20 cellular contexts compared by ENCODE assay signal in the genomic region with DNA sequence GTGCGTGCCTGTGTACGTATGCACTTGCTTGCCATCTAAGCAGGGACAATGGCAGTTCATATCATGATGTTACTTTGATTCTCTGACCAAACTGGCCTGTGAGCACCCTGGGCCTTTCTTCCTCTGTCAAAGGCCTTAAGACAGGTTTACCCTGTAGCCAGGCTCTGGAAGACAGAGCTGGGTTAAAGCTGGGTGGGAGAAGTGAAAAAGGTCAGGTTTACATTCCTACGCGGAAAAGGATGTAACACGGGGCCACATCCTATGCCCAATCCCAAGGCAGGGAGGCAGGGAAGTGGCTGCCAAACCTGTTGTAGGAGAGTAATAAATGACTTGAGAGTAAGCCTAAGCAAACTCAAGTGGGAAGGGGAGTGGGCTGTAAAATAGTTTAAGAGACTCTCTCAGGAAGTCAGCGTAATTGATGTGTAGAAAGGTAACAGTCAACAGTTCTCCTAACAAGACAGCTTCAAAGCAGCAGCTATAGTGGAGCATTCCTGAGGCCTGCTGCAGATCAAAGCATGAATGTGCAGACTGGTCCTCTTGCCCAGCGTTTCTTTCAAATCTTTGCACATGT. TPM values are rescaled to one million over a fixed set of nuclear protein-coding genes. Genes with fewer than 3 reads are reported as not detected.
DNase-seq lines count a peak whose midpoint lies in the region; ATAC-seq, FAIRE-seq and TF ChIP-seq lines count a peak whose summit lies in the region.
"Had no signal": no experiment of that assay in that cellular context is flagged by ENCODE, and none has a peak within 500 bp of the region (broad histone marks: within the 10 kb centered on the region; RNA-seq: fewer than 3 reads in every experiment).

No MANE protein-coding gene starts in this region.

- H3K4me2 ChIP-seq in HepG2 (ENCODE audit: low read depth, low read length), result no peak overlapping the region
- H3K4me2 ChIP-seq: KMS-11 had no signal

- FAIRE-seq in HepG2 (lab: Jason Lieb, UNC), result no peak
- FAIRE-seq: HTR-8/SVneo, keratinocyte had no signal

- H3K4me1 ChIP-seq in HepG2 (ENCODE audit: insufficient read depth, low read length) (peaks cover 34% of the 10 kb centered on the region), right lobe of liver (peaks cover 0 to 5% (median 0%) of the 10 kb centered on the region in 4 donors)

- H3K27me3 Mint-ChIP-seq in mesothelial cell of epicardium (ENCODE audit: low read depth) (no peaks in the 10 kb centered on the region), HFFc6 (ENCODE audit: insufficient read depth) (no peaks in the 10 kb centered on the region; the same call in 1 of the 2 replicates)
- H3K27me3 Mint-ChIP-seq: activated B cell treated with CpG ODN at 0.5 μM for 24 hours had no signal

- H3K27me3 ChIP-seq in HepG2 (ENCODE audit: control insufficient read depth in 1 of 2, insufficient read depth in 2 of 2, low read length in 2 of 2) (0 out of 5 replicates have a peak, but pooled peaks cover 0 to 8% of the 10 kb centered on the region in 2 experiments), right lobe of liver (no peaks in the 10 kb centered on the region)
- H3K27me3 ChIP-seq: brain microvascular endothelial cell, tibial nerve had no signal

- H2AFZ ChIP-seq in HepG2 (ENCODE audit: low read length), result no peak overlapping the region

- H3K27ac ChIP-seq in HepG2 (ENCODE audit: extremely low read length, insufficient read depth, low read length), result no peak overlapping the region
- H3K27ac ChIP-seq in right lobe of liver, result no peak overlapping the region
- H3K27ac ChIP-seq: brain microvascular endothelial cell, KMS-11, tibial nerve had no signal

- 56% methylated on average over 5 of the region's 7 CpGs for WGBS in HepG2 (ENCODE audit: low lambda C conversion rate)
- 90% methylated on average over 5 of the region's 7 CpGs for WGBS in right lobe of liver (ENCODE audit: insufficient coverage, low coverage, low lambda C conversion rate, missing lambda C conversion rate)

- H3K9me3 ChIP-seq in HepG2 (ENCODE audit: low read length) (no peaks in the 10 kb centered on the region), right lobe of liver (no peaks in the 10 kb centered on the region)
- H3K9me3 ChIP-seq: tibial nerve had no signal

- TF ChIP-seq POLR2A in HepG2 (IDR thresholded peaks at IDR 0.05; ENCODE audit: insufficient read depth in 1 of 2, low read depth in 2 of 2, low read length in 2 of 2), result no peak
- no peak for TF ChIP-seq POLR2A in right lobe of liver (IDR thresholded peaks at IDR 0.05)

- ATAC-seq in HepG2 (peak; percentile 61), right lobe of liver (no peak), HG03460 (IDR thresholded peaks at IDR 0.05; ENCODE audit: unreplicated experiment) (no peak)

- H3K4me3 Mint-ChIP-seq in mesothelial cell of epicardium, result no peak overlapping the region
- no peak overlapping the region for H3K4me3 Mint-ChIP-seq in HFFc6
- H3K4me3 Mint-ChIP-seq: activated B cell treated with CpG ODN at 0.5 μM for 24 hours; activated CD8-positive, alpha-beta memory T cell treated with anti-CD3 and anti-CD28 coated beads, Interleukin-2, amount 10 ng/mL, durations not matched to agents 7 days and 5 days; CD8-positive, alpha-beta memory T cell had no signal

- POLR2A ChIA-PET in HepG2 (lab: Yijun Ruan, JAX), result interaction anchor here (1.4 kb wide), 1 partner anchor 266 kb away, joined by 5 read pairs; no protein-coding TSS in a partner anchor

- no peak overlapping the region for H3K9ac ChIP-seq in HepG2 (ENCODE audit: insufficient read depth, low read depth, low read length)
- H3K9ac ChIP-seq: KMS-11 had no signal

- intact Hi-C loops in HepG2 (cut with micrococcal nuclease; ENCODE audit: unreplicated experiment), result loop anchor here (1.0 to 5.0 kb wide), 2 partner anchors 206 to 266 kb away; a partner anchor contains a TSS
- intact Hi-C loops in right lobe of liver (cut with DNase I), result loop anchor here in 1 of 2 donors (10.0 kb wide), 1 partner anchor 264 kb away; no protein-coding TSS in a partner anchor

- peak overlapping the region; percentile 78 for H3K27ac Mint-ChIP-seq in mesothelial cell of epicardium
- H3K27ac Mint-ChIP-seq in HFFc6, result no peak overlapping the region
- H3K27ac Mint-ChIP-seq: activated B cell treated with CpG ODN at 0.5 μM for 24 hours; activated CD8-positive, alpha-beta memory T cell treated with anti-CD3 and anti-CD28 coated beads, Interleukin-2, amount 10 ng/mL, durations not matched to agents 7 days and 5 days; CD8-positive, alpha-beta memory T cell had no signal

- H3K4me1 Mint-ChIP-seq in mesothelial cell of epicardium (peaks cover 20% of the 10 kb centered on the region), HFFc6 (ENCODE audit: low read depth) (peaks cover 60% of the 10 kb centered on the region)
- H3K4me1 Mint-ChIP-seq: CD8-positive, alpha-beta memory T cell had no signal

- H3K79me2 ChIP-seq in HepG2 (ENCODE audit: insufficient read depth, low read length), result no peaks in the 10 kb centered on the region

- no peak for TF ChIP-seq RAD21 in HepG2 (CRISPR knock-in tag; IDR thresholded peaks at IDR 0.05)

- BruUV-seq in HepG2 (replicated peaks; lab: Mats Ljungman, UMichigan), result no TSS peak

- no peak for TF ChIP-seq EP300 in HepG2 (IDR thresholded peaks at IDR 0.05; ENCODE audit: low read depth in 2 of 2, low read length in 2 of 2)
- TF ChIP-seq EP300 in HepG2 (CRISPR knock-in tag; IDR thresholded peaks at IDR 0.05; ENCODE audit: borderline replicate concordance), result no peak

- TF ChIP-seq CTCF in HepG2 (CRISPR knock-in tag; IDR thresholded peaks at IDR 0.05), result no peak
- TF ChIP-seq CTCF in right lobe of liver (IDR thresholded peaks at IDR 0.05), result no peak
- no peak for TF ChIP-seq CTCF in mesothelial cell of epicardium (IDR thresholded peaks at IDR 0.05; ENCODE audit: unreplicated experiment)
- no peak for TF ChIP-seq CTCF in HFFc6 (IDR thresholded peaks at IDR 0.05)

- no peaks in the 10 kb centered on the region for H4K20me1 ChIP-seq in HepG2 (ENCODE audit: insufficient read depth, low read length)

- H3K36me3 ChIP-seq in HepG2 (replicated peaks in 1 of 2; ENCODE audit: control insufficient read depth in 1 of 2, insufficient read depth in 2 of 2, low read length in 2 of 2) (no peaks in the 10 kb centered on the region), right lobe of liver (no peaks in the 10 kb centered on the region)
- H3K36me3 ChIP-seq: brain microvascular endothelial cell, tibial nerve had no signal

- DNase-seq in HepG2 (ENCODE audit: low spot score) (peak; percentile 36), right lobe of liver (no peak), cerebellar cortex (ENCODE audit: low spot score) (peak; percentile 14), mesothelial cell of epicardium (ENCODE audit: low spot score in 2 of 2, unreplicated experiment in 2 of 2) (no peak), HFFc6 (no peak), activated gamma-delta T cell (lab: John Stamatoyannopoulos, UW) (no peak), T-helper 1 cell (no peak)
- DNase-seq: DMS153, GDM1, NCI-H524 treated with DMSO at 0.1 percent for 48 hours, SIG-M5 had no signal

- H3K4me3 ChIP-seq in HepG2 (replicated peaks in 1 of 3; ENCODE audit: insufficient read depth in 1 of 3, low read depth in 2 of 3, low read length in 3 of 3) (no peak overlapping the region), right lobe of liver (no peak overlapping the region)
- H3K4me3 ChIP-seq: tibial nerve had no signal

- in situ Hi-C loops in HepG2 (cut with HindIII; ENCODE audit: extremely low pct_ligation_motif_present, low pct_unique_long_range_greater_than_20kb), result loop anchor here (5.0 kb wide), 1 partner anchor 266 kb away; no protein-coding TSS in a partner anchor

- H3K36me3 Mint-ChIP-seq in mesothelial cell of epicardium (no peaks in the 10 kb centered on the region), HFFc6 (ENCODE audit: low read depth) (no peaks in the 10 kb centered on the region)
- H3K36me3 Mint-ChIP-seq: activated CD8-positive, alpha-beta memory T cell treated with anti-CD3 and anti-CD28 coated beads, Interleukin-2, amount 10 ng/mL, durations not matched to agents 7 days and 5 days; CD8-positive, alpha-beta memory T cell had no signal

- CTCF ChIA-PET in HepG2 (lab: Yijun Ruan, JAX; ENCODE audit: low intra/inter-chr PET ratio, low total read pairs), result interaction anchor here (2.3 kb wide), 1 partner anchor 266 kb away, joined by 21 read pairs; no protein-coding TSS in a partner anchor

- H3K9me3 Mint-ChIP-seq in mesothelial cell of epicardium (no peaks in the 10 kb centered on the region), HFFc6 (no peaks in the 10 kb centered on the region)
- H3K9me3 Mint-ChIP-seq: activated B cell treated with CpG ODN at 0.5 μM for 24 hours; CD8-positive, alpha-beta memory T cell had no signal

TF ChIP-seq in HepG2, 621 proteins besides CTCF, POLR2A, EP300 and RAD21 (continues in another document):
- no peak for TF ChIP-seq ZNF605 (CRISPR knock-in tag; IDR thresholded peaks at IDR 0.05)
- no peak for TF ChIP-seq MIER2 (CRISPR knock-in tag; IDR thresholded peaks at IDR 0.05)
- no peak for TF ChIP-seq RBM22 (optimal IDR thresholded peaks at IDR 0.05; ENCODE audit: low read length)

RNA-seq across cellular contexts. Expression of a gene that starts 42.7 kb away (rescaled TPM):
- total RNA-seq in HepG2 (2016; rRNA removed; fragmentation: Illumina TruSeq; extraction: Trizol) (not detected in 2 replicates), right lobe of liver (1 to 10 TPM in 2 of 6 experiments, under 1 TPM in 4; 0.17 to 1.5 (median 0.49) TPM), mesothelial cell of epicardium (9.2 to 10.4 TPM (median 9.9 TPM) in 3 replicates)
- total RNA-seq in HepG2 (2016; cell fraction: cytosol; rRNA removed; fragmentation: Illumina TruSeq; extraction: Trizol; ENCODE audit: low read depth), result not detected in 2 replicates
- total RNA-seq in HepG2 (2016; cell fraction: insoluble cytoplasmic fraction; rRNA removed; fragmentation: Illumina TruSeq; extraction: Trizol), result not detected in 2 replicates
- not detected in 2 replicates for total RNA-seq in HepG2 (2016; cell fraction: membrane; rRNA removed; fragmentation: Illumina TruSeq; extraction: Trizol)
- not detected in 2 replicates for total RNA-seq in HepG2 (2016; cell fraction: nucleus; rRNA removed; fragmentation: Illumina TruSeq; extraction: Trizol)
- polyA plus RNA-seq in HepG2 (2011; rRNA removed), result 0.01 and 0.03 TPM in 2 replicates
- 0.01 TPM in 1 of 2 replicates, not detected in the other for polyA plus RNA-seq in HepG2 (2011; cell fraction: cytosol; rRNA removed)
- polyA plus RNA-seq in HepG2 (2011; cell fraction: nucleus; rRNA removed), result 0.05 TPM in 1 of 2 replicates, not detected in the other
- not detected in 2 replicates for polyA plus RNA-seq in HepG2 (2012)
- polyA plus RNA-seq in HepG2 (2016; cell fraction: cytosol; fragmentation: Illumina TruSeq; extraction: Trizol; ENCODE audit: low read depth), result not detected in 2 replicates
- not detected in 2 replicates for polyA plus RNA-seq in HepG2 (2016; cell fraction: insoluble cytoplasmic fraction; fragmentation: Illumina TruSeq; extraction: Trizol; ENCODE audit: low read depth)
- not detected in 2 replicates for polyA plus RNA-seq in HepG2 (2016; cell fraction: membrane; fragmentation: Illumina TruSeq; extraction: Trizol; ENCODE audit: low read depth)
- polyA plus RNA-seq in HepG2 (2016; cell fraction: nucleus; fragmentation: Illumina TruSeq; extraction: Trizol; ENCODE audit: insufficient read depth, low read depth), result not detected in 2 replicates
- 0.04 and 1.2 TPM in 2 replicates for polyA minus RNA-seq in HepG2 (2011; rRNA and poly(A)+ RNA removed; ENCODE audit: low replicate concordance)
- polyA minus RNA-seq in HepG2 (2011; cell fraction: cytosol; rRNA and poly(A)+ RNA removed), result not detected in 2 replicates
- polyA minus RNA-seq in HepG2 (2011; cell fraction: nucleus; rRNA and poly(A)+ RNA removed), result 0.13 TPM in 1 of 2 replicates, not detected in the other
- total RNA-seq in HFFc6 (2021; fragmentation: NEBNext Ultra II Directional; extraction: Animal tissue kit (Norgen Biotek cat#: 25700)), result 1 to 10 TPM; 1.5 to 2.3 (median 1.7) TPM
- total RNA-seq: activated B cell treated with CpG ODN at 0.5 μM for 24 hours; activated CD8-positive, alpha-beta memory T cell treated with anti-CD3 and anti-CD28 coated beads, Interleukin-2, amount 10 ng/mL, durations not matched to agents 7 days and 5 days; CD8-positive, alpha-beta memory T cell had no signal
- polyA plus RNA-seq: CD8-positive, alpha-beta memory T cell had no signal

Comparison
In these comparisons a context has a peak if more than half of its experiments do, and no peak if none do; other contexts are left out.
1. DNase-seq: peak in HepG2 (single experiment) and cerebellar cortex (single experiment); none in right lobe of liver (0 of 3), mesothelial cell of epicardium (0 of 2), HFFc6 (single experiment), activated gamma-delta T cell (single experiment) and T-helper 1 cell (0 of 5).